ENCODE assay signal across 20 cellular contexts in the genomic region with DNA sequence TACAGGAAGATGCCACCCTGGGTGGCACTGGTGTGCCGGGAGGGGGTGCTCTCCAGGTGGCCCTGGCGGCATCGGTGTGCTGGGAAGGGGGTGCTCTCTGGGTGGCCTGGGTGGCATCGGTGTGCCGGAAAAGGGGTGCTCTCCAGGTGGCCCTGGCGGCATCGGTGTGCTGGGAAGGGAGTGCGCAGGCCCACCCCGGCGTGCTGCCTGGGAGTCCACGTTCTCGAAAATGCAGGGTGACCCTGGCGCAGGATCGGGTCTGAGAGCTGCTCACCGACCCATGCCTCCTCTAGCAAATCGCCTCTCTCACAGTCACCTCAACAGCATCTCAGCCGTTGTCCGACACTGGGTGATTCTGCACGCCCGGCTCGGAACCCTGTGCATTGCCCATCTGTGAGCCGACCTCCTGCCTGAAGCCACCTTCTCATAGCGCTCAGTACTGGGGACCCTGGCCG. TPM values are rescaled to one million over a fixed set of nuclear protein-coding genes. Genes with fewer than 3 reads are reported as not detected.
A peak's percentile ranks its signal among the peaks of the same experiment; 100 is the strongest.
DNase-seq lines count a peak whose midpoint lies in the region; ATAC-seq and TF ChIP-seq lines count a peak whose summit lies in the region.
"Had no signal": no experiment of that assay in that cellular context is flagged by ENCODE, and none has a peak within 500 bp of the region (broad histone marks: within the 10 kb centered on the region; RNA-seq: fewer than 3 reads in every experiment).

No MANE protein-coding gene starts in this region.

- H3K36me3 Mint-ChIP-seq in immature natural killer cell, result peaks cover 17 to 36% (median 19%) of the 10 kb centered on the region in 3 donors
- H3K36me3 Mint-ChIP-seq in stimulated activated effector memory CD8-positive, alpha-beta T cell treated with anti-CD3 and anti-CD28 coated beads, Interleukin-12 subunit alpha, Interleukin-12 subunit beta, amount 100 ng/mL, for 72 hours, result peaks cover 44% of the 10 kb centered on the region

- DNase-seq in activated effector memory CD4-positive, alpha-beta T cell treated with anti-CD3 and anti-CD28 coated beads, Interleukin-2, amount 50 U/mL, for 16 hours, result peak; percentile 47
- no peak for DNase-seq in activated effector memory CD4-positive, alpha-beta T cell treated with Interleukin-2 at 50 U/mL for 16 hours
- DNase-seq in Peyer's patch (peak in 2 of 3 donors; percentile 40), immature natural killer cell (no peak), NCI-H2171 treated with DMSO at 0.1 percent for 48 hours (lab: John Stamatoyannopoulos, UW) (no peak)
- DNase-seq in stimulated activated effector memory CD8-positive, alpha-beta T cell treated with anti-CD3 and anti-CD28 coated beads, Interleukin-12 subunit alpha, Interleukin-12 subunit beta, amount 100 ng/mL, for 72 hours (ENCODE audit: low spot score in 2 of 2), result no peak
- DNase-seq in stimulated activated CD4-positive, alpha-beta T cell treated with anti-CD3 and anti-CD28 coated beads, Interleukin-4, amount 100 ng/mL, for 24 hours, result no peak
- DNase-seq: cerebellar nuclear complex, EL, NCI-H1092 treated with DMSO at 0.1 percent for 48 hours, NCI-H2107, NCI-H69, OCI-M1 had no signal

- H3K27ac ChIP-seq in Peyer's patch, result no peak overlapping the region
- H3K27ac ChIP-seq: adrenal gland, KMS-11, parathyroid adenoma, vagina had no signal

- peaks cover 0 to 8% (median 6%) of the 10 kb centered on the region in 4 donors for H3K4me1 ChIP-seq in Peyer's patch
- H3K4me1 ChIP-seq: Caco-2, parathyroid adenoma had no signal

- H3K4me1 Mint-ChIP-seq in immature natural killer cell, result peaks cover 83 to 89% of the 10 kb centered on the region in 2 donors
- H3K4me1 Mint-ChIP-seq in stimulated activated effector memory CD8-positive, alpha-beta T cell treated with anti-CD3 and anti-CD28 coated beads, Interleukin-12 subunit alpha, Interleukin-12 subunit beta, amount 100 ng/mL, for 72 hours, result peaks cover 61% of the 10 kb centered on the region

- peak overlapping the region; percentile 78 to 96 (median 88) for H3K27ac Mint-ChIP-seq in immature natural killer cell
- H3K27ac Mint-ChIP-seq in stimulated activated effector memory CD8-positive, alpha-beta T cell treated with anti-CD3 and anti-CD28 coated beads, Interleukin-12 subunit alpha, Interleukin-12 subunit beta, amount 100 ng/mL, for 72 hours, result peak overlapping the region; percentile 92

- no peak for TF ChIP-seq CTCF in Peyer's patch (IDR thresholded peaks at IDR 0.05)

- no peak for TF ChIP-seq POLR2A in Peyer's patch (IDR thresholded peaks at IDR 0.05)

- no peaks in the 10 kb centered on the region for H3K36me3 ChIP-seq in Peyer's patch
- H3K36me3 ChIP-seq: adrenal gland, vagina had no signal

- no peaks in the 10 kb centered on the region for H3K27me3 ChIP-seq in Peyer's patch
- H3K27me3 ChIP-seq: adrenal gland, vagina had no signal

- H3K9me3 ChIP-seq in Peyer's patch, result no peaks in the 10 kb centered on the region
- H3K9me3 ChIP-seq: adrenal gland, vagina had no signal

- peaks cover 17 to 45% (median 27%) of the 10 kb centered on the region in 3 donors for H3K27me3 Mint-ChIP-seq in immature natural killer cell (ENCODE audit: low read depth in 3 of 3)

- no peak overlapping the region for H3K4me3 ChIP-seq in Peyer's patch
- H3K4me3 ChIP-seq: adrenal gland, smooth muscle cell, vagina had no signal

- H3K9me3 Mint-ChIP-seq in immature natural killer cell, result peaks cover 0 to 24% (median 7%) of the 10 kb centered on the region in 6 donors
- peaks cover 18% of the 10 kb centered on the region for H3K9me3 Mint-ChIP-seq in stimulated activated effector memory CD8-positive, alpha-beta T cell treated with anti-CD3 and anti-CD28 coated beads, Interleukin-12 subunit alpha, Interleukin-12 subunit beta, amount 100 ng/mL, for 72 hours

- peak overlapping the region; percentile 55 to 74 (median 63) for H3K4me3 Mint-ChIP-seq in immature natural killer cell
- no peak overlapping the region for H3K4me3 Mint-ChIP-seq in stimulated activated effector memory CD8-positive, alpha-beta T cell treated with anti-CD3 and anti-CD28 coated beads, Interleukin-12 subunit alpha, Interleukin-12 subunit beta, amount 100 ng/mL, for 72 hours

- no peak for ATAC-seq in stimulated activated effector memory CD8-positive, alpha-beta T cell treated with anti-CD3 and anti-CD28 coated beads, Interleukin-12 subunit alpha, Interleukin-12 subunit beta, amount 100 ng/mL, for 72 hours
- ATAC-seq in GM18870 (IDR thresholded peaks at IDR 0.05; ENCODE audit: unreplicated experiment), result no peak

RNA-seq across cellular contexts. Expression of gene RASA3, which starts 36.4 kb away (rescaled TPM):
- 10 to 100 TPM in 1 of 4 donors, 1 to 10 TPM in 3; 3.5 to 41.3 (median 6.9) TPM for total RNA-seq in Peyer's patch
- polyA plus RNA-seq in immature natural killer cell, result 100 to 1,000 TPM in 1 of 3 donors, 10 to 100 TPM in 2; 37.4 to 153 (median 64.8) TPM

Comparison
In these comparisons a context has a peak if more than half of its experiments do, and no peak if none do; other contexts are left out.
1. DNase-seq: peak in activated effector memory CD4-positive, alpha-beta T cell treated with anti-CD3 and anti-CD28 coated beads, Interleukin-2, amount 50 U/mL, for 16 hours (single experiment) and Peyer's patch (2 of 3); none in activated effector memory CD4-positive, alpha-beta T cell treated with Interleukin-2 at 50 U/mL for 16 hours (single experiment), immature natural killer cell (0 of 3), stimulated activated effector memory CD8-positive, alpha-beta T cell treated with anti-CD3 and anti-CD28 coated beads, Interleukin-12 subunit alpha, Interleukin-12 subunit beta, amount 100 ng/mL, for 72 hours (0 of 2), NCI-H2171 treated with DMSO at 0.1 percent for 48 hours (single experiment) and stimulated activated CD4-positive, alpha-beta T cell treated with anti-CD3 and anti-CD28 coated beads, Interleukin-4, amount 100 ng/mL, for 24 hours (single experiment).